8 cellular contexts compared by ENCODE assay signal in the genomic region with DNA sequence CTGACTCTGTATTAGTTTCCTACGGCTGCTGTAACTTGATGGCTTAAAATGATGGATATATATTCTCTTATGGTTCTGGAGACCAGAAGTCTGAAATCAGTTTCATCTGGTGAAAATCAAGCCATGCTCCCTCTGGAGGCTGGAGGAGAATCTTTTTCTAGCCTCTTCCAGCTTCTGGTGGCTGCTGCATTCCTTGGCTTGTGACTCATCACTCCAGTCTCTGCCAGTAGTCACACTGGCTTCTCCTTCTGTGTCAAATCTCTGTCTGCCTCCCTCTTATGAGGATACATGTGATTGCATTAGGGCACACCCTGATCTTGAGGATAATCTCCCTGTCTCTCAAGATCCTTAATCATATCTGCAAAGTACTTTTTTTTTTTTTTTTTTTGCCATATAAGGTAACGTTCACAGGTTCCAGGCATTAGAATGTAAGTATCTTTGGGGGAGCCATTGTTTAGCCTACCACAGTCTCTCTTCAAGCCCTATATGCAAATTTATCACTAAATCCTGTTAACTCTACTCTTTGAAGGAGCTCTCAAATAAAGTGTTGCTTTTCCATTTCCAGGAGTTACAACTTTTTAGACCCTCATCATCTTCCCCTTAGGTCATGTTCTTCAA. TPM values are rescaled to one million over a fixed set of nuclear protein-coding genes. Genes with fewer than 3 reads are reported as not detected.
DNase-seq lines count a peak whose midpoint lies in the region; ATAC-seq and TF ChIP-seq lines count a peak whose summit lies in the region.
"Had no signal": no experiment of that assay in that cellular context is flagged by ENCODE, and none has a peak within 500 bp of the region (broad histone marks: within the 10 kb centered on the region; RNA-seq: fewer than 3 reads in every experiment).

No MANE protein-coding gene starts in this region.

- H3K36me3 ChIP-seq in PC-3 (ENCODE audit: low read depth, low read length) (no peaks in the 10 kb centered on the region), skeletal muscle satellite cell (ENCODE audit: insufficient read depth, low read length) (no peaks in the 10 kb centered on the region)

- no peaks in the 10 kb centered on the region for H3K79me2 ChIP-seq in PC-3 (ENCODE audit: low read length)

- H3F3A ChIP-seq in PC-3 (ENCODE audit: low read length, unreplicated experiment), result no peaks in the 10 kb centered on the region

- H3K27ac ChIP-seq in PC-3 (ENCODE audit: low read length), result 0 out of 2 replicates have a peak overlapping the region, but pooled peaks have one; percentile 9

- peak overlapping the region; percentile 13; the same call in 1 of the 2 replicates for H2AFZ ChIP-seq in PC-3 (ENCODE audit: low read length)

- H3K4me2 ChIP-seq in PC-3 (ENCODE audit: low read length) (peak overlapping the region; percentile 13), skeletal muscle satellite cell (ENCODE audit: low read length) (peak overlapping the region; percentile 46)

- DNase-seq in HCEC 1CT (peak; percentile 94), PC-3 (peak; percentile 95), fibroblast of gingiva (ENCODE audit: low read depth) (peak; percentile 87), GOT3 (lab: John Stamatoyannopoulos, UW) (no peak)
- no peak for DNase-seq in activated T-cell treated with anti-CD3 and anti-CD28 coated beads, Interleukin-2, amount 50 U/mL, for 48 hours
- no peak for DNase-seq in activated CD4-positive, alpha-beta T cell treated with anti-CD3 and anti-CD28 coated beads for 48 hours

- H3K4me3 ChIP-seq in PC-3 (ENCODE audit: low read length) (no peak overlapping the region), skeletal muscle satellite cell (ENCODE audit: low read length) (no peak overlapping the region)

- intact Hi-C loops in PC-3 (cut with micrococcal nuclease), result loop anchor here (1.0 to 10.0 kb wide), 3 partner anchors 34 to 192 kb away; a partner anchor contains a TSS

- BruUV-seq in PC-3 (replicated peaks; lab: Mats Ljungman, UMichigan), result no TSS peak

- no peaks in the 10 kb centered on the region for H4K20me1 ChIP-seq in PC-3 (ENCODE audit: low read length)

- H3K4me1 ChIP-seq in PC-3 (ENCODE audit: insufficient read depth, low read length) (peaks cover 12% of the 10 kb centered on the region), skeletal muscle satellite cell (ENCODE audit: control insufficient read depth, insufficient read depth, low read length) (peaks cover 16% of the 10 kb centered on the region)

- ATAC-seq in PC-3, result peak; percentile 99

- TF ChIP-seq CTCF in PC-3 (conservative IDR thresholded peaks at IDR 0.05; ENCODE audit: low read depth, low read length), result peak; percentile 72

- CTCF ChIA-PET in PC-3 (lab: Charles Lee), result interaction anchor here (0.6 kb wide), 1 partner anchor 154 kb away, joined by 3 read pairs; no protein-coding TSS in a partner anchor

- H3K9me3 ChIP-seq in PC-3 (ENCODE audit: low read length) (no peaks in the 10 kb centered on the region), skeletal muscle satellite cell (replicated peaks; ENCODE audit: low read length) (no peaks in the 10 kb centered on the region)

- H3K9ac ChIP-seq in PC-3 (ENCODE audit: low read length) (no peak overlapping the region), skeletal muscle satellite cell (ENCODE audit: low read depth, low read length) (peak overlapping the region; percentile 20)

- no peaks in the 10 kb centered on the region for H3K27me3 ChIP-seq in PC-3 (ENCODE audit: low read length)
- no peaks in the 10 kb centered on the region for H3K27me3 ChIP-seq in skeletal muscle satellite cell (ENCODE audit: control insufficient read depth, insufficient read depth, low read length)

- H3K9me2 ChIP-seq in PC-3 (replicated peaks; ENCODE audit: low read length), result no peaks in the 10 kb centered on the region

- POLR2A ChIA-PET in PC-3 (lab: Charles Lee; ENCODE audit: unreplicated experiment), result interaction anchor here (0.7 kb wide), 1 partner anchor 287 kb away, joined by 4 read pairs; a partner anchor contains a TSS

RNA-seq across cellular contexts. Expression of a gene that starts 17.8 kb away (rescaled TPM):
- total RNA-seq in PC-3 (2014; rRNA removed), result 2.6 and 13.9 TPM in 2 replicates
- 7.9 and 10.9 TPM in 2 replicates for total RNA-seq in skeletal muscle satellite cell (2012; rRNA removed)

RNA-seq across cellular contexts. Expression of a gene that starts 50.2 kb away (rescaled TPM):
- not detected in 2 replicates for total RNA-seq in PC-3 (2014; rRNA removed)
- under 0.01 TPM in 1 of 2 replicates, not detected in the other for total RNA-seq in skeletal muscle satellite cell (2012; rRNA removed)
- total RNA-seq: aorta had no signal

RNA-seq across cellular contexts. Expression of a gene that starts 51.6 kb away (rescaled TPM):
- total RNA-seq in PC-3 (2014; rRNA removed), result 30.8 and 36.7 TPM in 2 replicates
- total RNA-seq in skeletal muscle satellite cell (2012; rRNA removed), result 22.1 and 28.8 TPM in 2 replicates

Comparison
In these comparisons a context has a peak if more than half of its experiments do, and no peak if none do; other contexts are left out.
1. DNase-seq: peak in HCEC 1CT (single experiment), PC-3 (single experiment) and fibroblast of gingiva (single experiment); none in GOT3 (single experiment), activated T-cell treated with anti-CD3 and anti-CD28 coated beads, Interleukin-2, amount 50 U/mL, for 48 hours (0 of 2) and activated CD4-positive, alpha-beta T cell treated with anti-CD3 and anti-CD28 coated beads for 48 hours (single experiment).